1 cellular context compared by ENCODE assay signal in the genomic region with DNA sequence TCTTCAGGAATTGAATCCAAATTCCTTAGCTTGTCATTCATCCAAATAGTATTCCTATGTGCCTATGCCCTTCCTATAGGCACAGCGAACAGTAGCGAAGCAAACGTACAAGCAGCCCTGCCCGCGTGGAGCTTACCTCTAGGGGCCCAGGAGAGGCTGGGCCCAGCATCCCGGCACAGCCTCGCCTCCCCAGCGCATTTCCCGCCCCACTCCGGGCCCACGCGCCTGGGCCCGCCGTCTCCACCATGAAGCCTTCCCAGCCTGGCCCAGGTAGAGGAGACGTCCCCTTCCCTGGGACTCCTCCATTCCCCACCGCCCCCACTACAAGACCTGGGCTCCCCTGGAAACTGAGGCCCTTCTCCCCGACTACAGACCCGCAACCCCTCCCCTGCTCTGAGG.
TF ChIP-seq lines count a peak whose summit lies in the region.

No MANE protein-coding gene starts in this region.

TF ChIP-seq in SK-N-SH, 30 proteins besides CTCF, POLR2A, EP300 and RAD21:
- TF ChIP-seq, protein P1, sequence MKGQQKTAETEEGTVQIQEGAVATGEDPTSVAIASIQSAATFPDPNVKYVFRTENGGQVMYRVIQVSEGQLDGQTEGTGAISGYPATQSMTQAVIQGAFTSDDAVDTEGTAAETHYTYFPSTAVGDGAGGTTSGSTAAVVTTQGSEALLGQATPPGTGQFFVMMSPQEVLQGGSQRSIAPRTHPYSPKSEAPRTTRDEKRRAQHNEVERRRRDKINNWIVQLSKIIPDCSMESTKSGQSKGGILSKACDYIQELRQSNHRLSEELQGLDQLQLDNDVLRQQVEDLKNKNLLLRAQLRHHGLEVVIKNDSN (IDR thresholded peaks at IDR 0.05; ENCODE audit: borderline replicate concordance, low read depth) = no peak
- TF ChIP-seq GABPA (IDR thresholded peaks at IDR 0.05; ENCODE audit: low read depth) (no peak), POLR2AphosphoS5 (IDR thresholded peaks at IDR 0.05; ENCODE audit: low read depth, low read length) (no peak), RXRA (IDR thresholded peaks at IDR 0.05; ENCODE audit: borderline replicate concordance, low read depth) (no peak), NRF1 (IDR thresholded peaks at IDR 0.05; ENCODE audit: low read depth, low read length) (no peak), TEAD4 (IDR thresholded peaks at IDR 0.05; ENCODE audit: borderline replicate concordance, insufficient read depth) (no peak)
- TF ChIP-seq, protein P2, sequence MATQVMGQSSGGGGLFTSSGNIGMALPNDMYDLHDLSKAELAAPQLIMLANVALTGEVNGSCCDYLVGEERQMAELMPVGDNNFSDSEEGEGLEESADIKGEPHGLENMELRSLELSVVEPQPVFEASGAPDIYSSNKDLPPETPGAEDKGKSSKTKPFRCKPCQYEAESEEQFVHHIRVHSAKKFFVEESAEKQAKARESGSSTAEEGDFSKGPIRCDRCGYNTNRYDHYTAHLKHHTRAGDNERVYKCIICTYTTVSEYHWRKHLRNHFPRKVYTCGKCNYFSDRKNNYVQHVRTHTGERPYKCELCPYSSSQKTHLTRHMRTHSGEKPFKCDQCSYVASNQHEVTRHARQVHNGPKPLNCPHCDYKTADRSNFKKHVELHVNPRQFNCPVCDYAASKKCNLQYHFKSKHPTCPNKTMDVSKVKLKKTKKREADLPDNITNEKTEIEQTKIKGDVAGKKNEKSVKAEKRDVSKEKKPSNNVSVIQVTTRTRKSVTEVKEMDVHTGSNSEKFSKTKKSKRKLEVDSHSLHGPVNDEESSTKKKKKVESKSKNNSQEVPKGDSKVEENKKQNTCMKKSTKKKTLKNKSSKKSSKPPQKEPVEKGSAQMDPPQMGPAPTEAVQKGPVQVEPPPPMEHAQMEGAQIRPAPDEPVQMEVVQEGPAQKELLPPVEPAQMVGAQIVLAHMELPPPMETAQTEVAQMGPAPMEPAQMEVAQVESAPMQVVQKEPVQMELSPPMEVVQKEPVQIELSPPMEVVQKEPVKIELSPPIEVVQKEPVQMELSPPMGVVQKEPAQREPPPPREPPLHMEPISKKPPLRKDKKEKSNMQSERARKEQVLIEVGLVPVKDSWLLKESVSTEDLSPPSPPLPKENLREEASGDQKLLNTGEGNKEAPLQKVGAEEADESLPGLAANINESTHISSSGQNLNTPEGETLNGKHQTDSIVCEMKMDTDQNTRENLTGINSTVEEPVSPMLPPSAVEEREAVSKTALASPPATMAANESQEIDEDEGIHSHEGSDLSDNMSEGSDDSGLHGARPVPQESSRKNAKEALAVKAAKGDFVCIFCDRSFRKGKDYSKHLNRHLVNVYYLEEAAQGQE (IDR thresholded peaks at IDR 0.05; ENCODE audit: low read depth, low read length) = no peak
